Comparison of ENCODE assay signal across 24 cellular contexts in genomic region chr7:97390052-97390451, GRCh38.
DNase-seq lines count a peak whose midpoint lies in the region; ATAC-seq, FAIRE-seq and TF ChIP-seq lines count a peak whose summit lies in the region.
"Had no signal": no experiment of that assay in that cellular context is flagged by ENCODE, and none has a peak within 500 bp of the region (broad histone marks: within the 10 kb centered on the region; RNA-seq: fewer than 3 reads in every experiment).

No MANE protein-coding gene starts in this region.

- no peak overlapping the region for H4K5ac ChIP-seq in H1 (ENCODE audit: insufficient read length, low read depth, low read length)

- H2BK20ac ChIP-seq in H1 (ENCODE audit: low read length): no peak overlapping the region

- DNase-seq in GM23338 (ENCODE audit: low spot score) (peak; percentile 10), H1 (ENCODE audit: low read depth in 1 of 2, low spot score in 2 of 2) (no peak), iPS DF 19.7 (ENCODE audit: low read depth, low spot score) (peak; percentile 15), left ventricle myocardium superior (no peak), GF-D8 (lab: John Stamatoyannopoulos, UW) (no peak)
- DNase-seq: AML-193; Caco-2; Calu3; CD4-positive, alpha-beta T cell; CD8-positive, alpha-beta T cell; DMS79 treated with DMSO at 0.1 percent for 48 hours had no signal

- no peaks in the 10 kb centered on the region; the same call in 1 of the 2 replicates for H3K9me2 ChIP-seq in GM23338 (ENCODE audit: insufficient read depth)

- H2AK5ac ChIP-seq in H1 (ENCODE audit: low read depth, low read length): no peak overlapping the region

- CTCF ChIA-PET in H1 (lab: Charles Lee; ENCODE audit: partially characterized antibody): interaction anchor here (0.7 to 0.8 kb wide), 2 partner anchors 227 to 446 kb away, joined by 3 read pairs; no protein-coding TSS in a partner anchor

- H3K9me3 Mint-ChIP-seq in GM23338: no peaks in the 10 kb centered on the region
- H3K9me3 Mint-ChIP-seq: CD4-positive, alpha-beta T cell; CD8-positive, alpha-beta T cell had no signal

- H3K9ac ChIP-seq in HUES48 (ENCODE audit: low read depth, low read length): no peak overlapping the region
- H3K9ac ChIP-seq in H1 (replicated peaks in 1 of 4; ENCODE audit: extremely low read depth in 1 of 4, low read depth in 3 of 4, low read length in 3 of 4): no peak overlapping the region
- H3K9ac ChIP-seq: BLaER1 treated with 17β-estradiol and CSF1 and Interleukin-3, amounts not matched to agents 10 nM and 100 nM had no signal

- H2AFZ ChIP-seq in GM23338 (no peak overlapping the region), H1 (ENCODE audit: low read length) (0 out of 2 replicates have a peak overlapping the region, but pooled peaks have one; percentile 80)

- no peak for FAIRE-seq in H1 (lab: Jason Lieb, UNC)
- FAIRE-seq: A549, D721Med, G401.6, GM12878, GM12892, GM18507, GM19239 had no signal

- no peak overlapping the region for H3K56ac ChIP-seq in H1 (replicated peaks; ENCODE audit: insufficient read length, low read depth, low read length)

- H3K18ac ChIP-seq in H1 (ENCODE audit: extremely low read depth, low read length): no peak overlapping the region

- H3K36me3 Mint-ChIP-seq in GM23338 (ENCODE audit: low read depth): no peaks in the 10 kb centered on the region
- H3K36me3 Mint-ChIP-seq: CD8-positive, alpha-beta T cell had no signal

- no peaks in the 10 kb centered on the region for H4K20me1 ChIP-seq in GM23338 (replicated peaks; ENCODE audit: insufficient read depth)
- no peaks in the 10 kb centered on the region for H4K20me1 ChIP-seq in H1 (replicated peaks in 1 of 2; ENCODE audit: control insufficient read depth in 1 of 2, insufficient read depth in 2 of 2, low read length in 2 of 2)
- H4K20me1 ChIP-seq: BLaER1 treated with 17β-estradiol and CSF1 and Interleukin-3, amounts not matched to agents 10 nM and 100 nM had no signal

- H3K4ac ChIP-seq in H1 (replicated peaks; ENCODE audit: insufficient read length, low read depth, low read length): no peak overlapping the region

- peaks cover 12% of the 10 kb centered on the region; the same call in 2 of the 3 replicates for H3K4me1 Mint-ChIP-seq in GM23338
- H3K4me1 Mint-ChIP-seq: B cell had no signal

- H3K27ac ChIP-seq in GM23338 (ENCODE audit: low read depth) (no peak overlapping the region), HUES48 (ENCODE audit: low read depth, low read length) (peak overlapping the region; percentile 5), H1 (ENCODE audit: low read depth, low read length) (no peak overlapping the region)
- H3K27ac ChIP-seq: 22Rv1; A549; BLaER1 treated with 17β-estradiol and CSF1 and Interleukin-3, amounts not matched to agents 10 nM and 100 nM; C4-2B had no signal

- peak overlapping the region; percentile 85; the same call in 1 of the 2 replicates for H2BK5ac ChIP-seq in H1 (ENCODE audit: low read depth, low read length)

- no peak for TF ChIP-seq EP300 in H1 (IDR thresholded peaks at IDR 0.05; ENCODE audit: borderline replicate concordance in 1 of 2, low read depth in 2 of 2, low read length in 2 of 2)

- POLR2A ChIA-PET in H1 (lab: Charles Lee; ENCODE audit: partially characterized antibody): no interaction called here

- H3K27ac Mint-ChIP-seq in GM23338: peak overlapping the region; percentile 53
- H3K27ac Mint-ChIP-seq: B cell; CD4-positive, alpha-beta T cell; CD8-positive, alpha-beta T cell had no signal

- H2BK120ac ChIP-seq in H1 (replicated peaks; ENCODE audit: low read depth, low read length): no peak overlapping the region

- TF ChIP-seq POLR2A in H1 (IDR thresholded peaks at IDR 0.05; ENCODE audit: control extremely low read depth in 1 of 2, low read depth in 2 of 2, low read length in 2 of 2): no peak

- H3K4me2 ChIP-seq in GM23338 (no peak overlapping the region), H1 (ENCODE audit: insufficient read depth in 1 of 2, low read depth in 2 of 2, low read length in 2 of 2) (no peak overlapping the region)
- H3K4me2 ChIP-seq: A549; BLaER1 treated with 17β-estradiol and CSF1 and Interleukin-3, amounts not matched to agents 10 nM and 100 nM had no signal

- no peak for TF ChIP-seq CTCF in GM23338 (conservative IDR thresholded peaks at IDR 0.05; ENCODE audit: low read depth in 2 of 2)
- TF ChIP-seq CTCF in H1 (IDR thresholded peaks at IDR 0.05; ENCODE audit: control extremely low read depth in 1 of 3, insufficient read depth in 1 of 3, low read depth in 1 of 3, low read length in 3 of 3): no peak

- H4K91ac ChIP-seq in H1 (replicated peaks; ENCODE audit: insufficient read length, low read length): no peak overlapping the region

- TF ChIP-seq RAD21 in H1 (IDR thresholded peaks at IDR 0.05 in 1 of 2, conservative IDR thresholded peaks at IDR 0.05 in 1 of 2; ENCODE audit: low read depth in 2 of 2, low read length in 2 of 2): no peak

- H3K79me2 ChIP-seq in GM23338 (replicated peaks; ENCODE audit: insufficient read depth): no peaks in the 10 kb centered on the region
- no peaks in the 10 kb centered on the region for H3K79me2 ChIP-seq in H1 (ENCODE audit: control insufficient read depth in 1 of 2, insufficient read depth in 2 of 2, low read length in 2 of 2)

- no peaks in the 10 kb centered on the region for H3K27me3 Mint-ChIP-seq in GM23338 (ENCODE audit: insufficient read depth, low read depth, poor library complexity)
- H3K27me3 Mint-ChIP-seq: B cell; CD4-positive, alpha-beta T cell had no signal

- no peak overlapping the region for H2BK12ac ChIP-seq in H1 (ENCODE audit: low read depth, low read length)

- H3K23ac ChIP-seq in H1 (ENCODE audit: insufficient read length): no peak overlapping the region

- H3K4me1 ChIP-seq in GM23338 (ENCODE audit: insufficient read depth) (no peaks in the 10 kb centered on the region), HUES48 (ENCODE audit: control insufficient read depth, insufficient read depth, low read length) (no peaks in the 10 kb centered on the region), H1 (replicated peaks in 1 of 4; ENCODE audit: control insufficient read depth in 3 of 4, insufficient read depth in 4 of 4, low read length in 3 of 4) (no peaks in the 10 kb centered on the region)
- H3K4me1 ChIP-seq: A549, Caco-2 had no signal

- H3K27me3 ChIP-seq in GM23338 (ENCODE audit: insufficient read depth) (no peaks in the 10 kb centered on the region), HUES48 (ENCODE audit: control insufficient read depth, insufficient read depth, low read length) (no peaks in the 10 kb centered on the region), H1 (replicated peaks in 1 of 4; ENCODE audit: control insufficient read depth in 3 of 4, extremely low read depth in 1 of 4, insufficient read depth in 3 of 4, low read length in 3 of 4) (no peaks in the 10 kb centered on the region)
- H3K27me3 ChIP-seq: BLaER1 treated with 17β-estradiol and CSF1 and Interleukin-3, amounts not matched to agents 10 nM and 100 nM had no signal

- H3K9me3 ChIP-seq in HUES48 (ENCODE audit: control insufficient read depth, insufficient read depth, low read length): no peaks in the 10 kb centered on the region
- H3K9me3 ChIP-seq in H1 (ENCODE audit: insufficient read depth in 2 of 2, low read depth in 1 of 2, low read length in 1 of 2): no peaks in the 10 kb centered on the region
- H3K9me3 ChIP-seq: A549, Caco-2 had no signal

- intact Hi-C loops in left ventricle myocardium superior (cut with micrococcal nuclease): no loop called here

- no peaks in the 10 kb centered on the region for H3F3A ChIP-seq in GM23338 (replicated peaks; ENCODE audit: low read depth)

- H3K23me2 ChIP-seq in H1 (ENCODE audit: low read depth, low read length): no peaks in the 10 kb centered on the region

- no peak overlapping the region for H3K4me3 Mint-ChIP-seq in GM23338
- H3K4me3 Mint-ChIP-seq: B cell; CD4-positive, alpha-beta T cell; CD8-positive, alpha-beta T cell had no signal

- no peak overlapping the region for H3K4me3 ChIP-seq in GM23338
- no peak overlapping the region for H3K4me3 ChIP-seq in HUES48 (ENCODE audit: low read depth, low read length)
- no peak overlapping the region for H3K4me3 ChIP-seq in H1 (ENCODE audit: extremely low read depth in 1 of 4, insufficient read depth in 2 of 4, low read depth in 3 of 4, low read length in 4 of 4)
- H3K4me3 ChIP-seq: A549; BLaER1 treated with 17β-estradiol and CSF1 and Interleukin-3, amounts not matched to agents 10 nM and 100 nM; GM12878 had no signal

- H3K14ac ChIP-seq in H1 (ENCODE audit: insufficient read length): no peak overlapping the region

- 71% methylated on average over 6 of the region's 6 CpGs; no CpG with 5 or more reads in 1 of the 2 experiments for WGBS in H1 (ENCODE audit: extremely low coverage in 1 of 2, insufficient coverage in 1 of 2, insufficient read length in 1 of 2, insufficient replicate concordance in 2 of 2, low coverage in 1 of 2, low lambda C conversion rate in 2 of 2, missing lambda C conversion rate in 1 of 2), 2 experiments

- H3K36me3 ChIP-seq in GM23338 (ENCODE audit: insufficient read depth) (no peaks in the 10 kb centered on the region), HUES48 (ENCODE audit: control insufficient read depth, insufficient read depth, low read length) (no peaks in the 10 kb centered on the region), H1 (ENCODE audit: control insufficient read depth in 2 of 4, insufficient read depth in 4 of 4, low read length in 3 of 4) (no peaks in the 10 kb centered on the region)
- H3K36me3 ChIP-seq: BLaER1 treated with 17β-estradiol and CSF1 and Interleukin-3, amounts not matched to agents 10 nM and 100 nM had no signal

- H4K8ac ChIP-seq in H1 (ENCODE audit: extremely low read depth, insufficient read depth, low read length): no peak overlapping the region

- ATAC-seq in GM23338 (no peak), left ventricle myocardium superior (no peak), GM18907 (IDR thresholded peaks at IDR 0.05; ENCODE audit: unreplicated experiment) (no peak)
- ATAC-seq: CD8-positive, alpha-beta T cell; GM12878 had no signal

- no peak overlapping the region for H2BK15ac ChIP-seq in H1 (ENCODE audit: low read length)

- H3K79me1 ChIP-seq in H1 (ENCODE audit: low read depth, low read length): no peaks in the 10 kb centered on the region

TF ChIP-seq in GM23338, 12 proteins besides CTCF, POLR2A, EP300 and RAD21 (continues in another document):
- peak; percentile 70; the same call in 1 of the 2 replicates for TF ChIP-seq NANOG (IDR thresholded peaks at IDR 0.05; ENCODE audit: borderline replicate concordance)

TF ChIP-seq in H1, 55 proteins besides CTCF, POLR2A, EP300 and RAD21 (continues in another document):
- TF ChIP-seq HDAC6 (IDR thresholded peaks at IDR 0.05; ENCODE audit: low read depth, low read length): no peak
- no peak for TF ChIP-seq TAF1 (IDR thresholded peaks at IDR 0.05; ENCODE audit: low read depth, low read length)
- no peak for TF ChIP-seq NANOG (IDR thresholded peaks at IDR 0.05; ENCODE audit: insufficient read depth, low read depth, low read length, poor library complexity, severe bottlenecking)
- no peak for TF ChIP-seq KDM1A (IDR thresholded peaks at IDR 0.05; ENCODE audit: borderline replicate concordance, low read length)
- no peak for TF ChIP-seq BCL11A (IDR thresholded peaks at IDR 0.05; ENCODE audit: low read depth in 2 of 2, low read length in 2 of 2)
- TF ChIP-seq CHD2 (IDR thresholded peaks at IDR 0.05; ENCODE audit: low read length): no peak
- no peak for TF ChIP-seq CEBPB (IDR thresholded peaks at IDR 0.05; ENCODE audit: low read depth, low read length)
- TF ChIP-seq GTF2F1 (IDR thresholded peaks at IDR 0.05; ENCODE audit: borderline replicate concordance, low read depth, low read length): no peak
- no peak for TF ChIP-seq SP2 (IDR thresholded peaks at IDR 0.05; ENCODE audit: low read length)

Comparison
In these comparisons a context has a peak if more than half of its experiments do, and no peak if none do; other contexts are left out.
1. DNase-seq: peak in GM23338 (single experiment) and iPS DF 19.7 (single experiment); none in H1 (0 of 2), left ventricle myocardium superior (single experiment) and GF-D8 (single experiment).